25 cellular contexts compared by ENCODE assay signal in genomic region chr4:166724369-166724768, GRCh38.
"Had no signal": no experiment of that assay in that cellular context is flagged by ENCODE, and none has a peak within 500 bp of the region (broad histone marks: within the 10 kb centered on the region; RNA-seq: fewer than 3 reads in every experiment).

No MANE protein-coding gene starts in this region.

- H3K9me3 Mint-ChIP-seq: nephron had no signal

- H3K36me3 ChIP-seq: brain microvascular endothelial cell, esophagus muscularis mucosa, right lobe of liver, transverse colon had no signal

- H3K27me3 Mint-ChIP-seq: activated CD4-positive, alpha-beta memory T cell treated with anti-CD3 and anti-CD28 coated beads, Interleukin-2, amount 10 ng/mL, durations not matched to agents 7 days and 5 days; activated CD4-positive, alpha-beta T cell treated with anti-CD3 and anti-CD28 coated beads, Interleukin-2, amount 10 ng/mL, durations not matched to agents 24 days and 14 days; activated T-cell treated with anti-CD3 and anti-CD28 coated beads, Interleukin-2, amount 50 U/mL, for 24 hours; activated T-helper 17 cell treated with anti-CD3 and anti-CD28 coated beads, Interleukin-2, amount 50 U/mL, for 72 hours had no signal

- H3K4me1 Mint-ChIP-seq: activated CD4-positive, alpha-beta memory T cell treated with anti-CD3 and anti-CD28 coated beads, Interleukin-2, amount 10 ng/mL, durations not matched to agents 7 days and 5 days; activated CD4-positive, alpha-beta T cell treated with anti-CD3 and anti-CD28 coated beads, Interleukin-2, amount 10 ng/mL, durations not matched to agents 24 days and 14 days; activated T-helper 17 cell treated with anti-CD3 and anti-CD28 coated beads, Interleukin-2, amount 50 U/mL, for 72 hours; nephron had no signal

- H3K9me3 ChIP-seq: esophagus muscularis mucosa, right lobe of liver, testis, transverse colon had no signal

- H3K27ac Mint-ChIP-seq: activated CD4-positive, alpha-beta memory T cell treated with anti-CD3 and anti-CD28 coated beads, Interleukin-2, amount 10 ng/mL, durations not matched to agents 7 days and 5 days; activated CD4-positive, alpha-beta T cell treated with anti-CD3 and anti-CD28 coated beads, Interleukin-2, amount 10 ng/mL, durations not matched to agents 24 days and 14 days; activated T-cell treated with anti-CD3 and anti-CD28 coated beads, Interleukin-2, amount 50 U/mL, for 24 hours; activated T-helper 17 cell treated with anti-CD3 and anti-CD28 coated beads, Interleukin-2, amount 50 U/mL, for 72 hours; T-helper 1 cell treated with Interleukin-12 subunit alpha and Interleukin-12 subunit beta and Interleukin-4 antibody, amounts not matched to agents 30 μg/mL and 1 μg/mL, for 36 hours had no signal

- H3K27ac ChIP-seq: brain microvascular endothelial cell, esophagus muscularis mucosa, right lobe of liver, testis, transverse colon, VCaP had no signal

- H3K4me1 ChIP-seq: esophagus muscularis mucosa, right lobe of liver, testis, transverse colon had no signal

- H3K4me3 Mint-ChIP-seq: activated CD4-positive, alpha-beta memory T cell treated with anti-CD3 and anti-CD28 coated beads, Interleukin-2, amount 10 ng/mL, durations not matched to agents 7 days and 5 days; activated CD4-positive, alpha-beta T cell treated with anti-CD3 and anti-CD28 coated beads, Interleukin-2, amount 10 ng/mL, durations not matched to agents 24 days and 14 days; activated T-cell treated with anti-CD3 and anti-CD28 coated beads, Interleukin-2, amount 50 U/mL, for 24 hours; activated T-helper 17 cell treated with anti-CD3 and anti-CD28 coated beads, Interleukin-2, amount 50 U/mL, for 72 hours; nephron; T-helper 1 cell treated with Interleukin-12 subunit alpha and Interleukin-12 subunit beta and Interleukin-4 antibody, amounts not matched to agents 30 μg/mL and 1 μg/mL, for 36 hours had no signal

- DNase-seq: activated CD4-positive, alpha-beta memory T cell treated with anti-CD3 and anti-CD28 coated beads, Interleukin-2, amount 10 ng/mL, durations not matched to agents 7 days and 5 days; activated CD4-positive, alpha-beta T cell treated with anti-CD3 and anti-CD28 coated beads, Interleukin-2, amount 10 ng/mL, durations not matched to agents 24 days and 14 days; activated CD4-positive, CD25-positive, alpha-beta regulatory T cell treated with anti-CD3 and anti-CD28 coated beads, Interleukin-2, amount 50 U/mL, for 72 hours; activated CD8-positive, alpha-beta memory T cell treated with anti-CD3 and anti-CD28 coated beads, Interleukin-2, amount 50 U/mL, for 48 hours; activated gamma-delta T cell treated with Interleukin-2 at 50 U/mL for 16 hours; activated naive CD4-positive, alpha-beta T cell treated with anti-CD3 and anti-CD28 coated beads, Interleukin-2, amount 50 U/mL, for 16 hours; activated T-cell treated with anti-CD3 and anti-CD28 coated beads, Interleukin-2, amount 50 U/mL, for 24 hours; amniotic stem cell; brain microvascular endothelial cell; central memory CD4-positive, alpha-beta T cell; foreskin melanocyte; kidney glomerular epithelial cell; left ventricle myocardium superior; posterior cingulate gyrus; right lobe of liver; stimulated activated CD4-positive, alpha-beta T cell treated with anti-CD3 and anti-CD28 coated beads, Interleukin-2, amount 100 ng/mL, for 48 hours; stimulated activated naive CD4-positive, alpha-beta T cell treated with Interleukin-2 at 50 U/mL for 16 hours; T-helper 9 cell; testis; transverse colon had no signal

- ATAC-seq: activated T-helper 17 cell treated with anti-CD3 and anti-CD28 coated beads, Interleukin-2, amount 50 U/mL, for 72 hours; left ventricle myocardium superior; right lobe of liver had no signal

- H3K4me3 ChIP-seq: esophagus muscularis mucosa, right lobe of liver, transverse colon had no signal

- H3K27me3 ChIP-seq: brain microvascular endothelial cell, esophagus muscularis mucosa, right lobe of liver, testis, transverse colon had no signal
